ENCODE assay signal across 14 cellular contexts in the genomic region with DNA sequence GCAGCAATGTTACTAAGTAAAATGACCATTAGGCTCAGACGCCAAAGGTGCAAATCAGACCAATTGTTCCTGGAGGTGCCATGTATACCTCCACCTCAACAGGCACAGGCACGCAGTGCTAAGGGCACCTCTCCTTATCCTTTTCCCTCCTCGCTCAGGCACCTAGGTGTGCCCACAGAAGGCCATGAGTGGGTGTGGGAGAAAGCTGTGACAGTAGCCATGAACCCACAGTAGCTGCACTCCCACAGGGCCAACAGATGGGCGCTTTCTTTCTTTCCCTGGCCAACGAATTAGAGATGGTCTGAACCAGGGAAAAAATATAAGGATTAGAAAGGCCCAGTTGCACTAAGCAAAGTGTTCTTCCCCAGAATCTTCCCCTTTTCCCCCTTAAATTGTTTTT. TPM values are rescaled to one million over a fixed set of nuclear protein-coding genes. Genes with fewer than 3 reads are reported as not detected.
"Had no signal": no experiment of that assay in that cellular context is flagged by ENCODE, and none has a peak within 500 bp of the region (broad histone marks: within the 10 kb centered on the region; RNA-seq: fewer than 3 reads in every experiment).

No MANE protein-coding gene starts in this region.

- DNase-seq: colonic mucosa; dermis blood vessel endothelial cell; esophagus squamous epithelium; kidney; left cardiac atrium; left ventricle myocardium inferior; lower lobe of right lung; naive thymus-derived CD4-positive, alpha-beta T cell; small intestine; stimulated activated CD4-positive, alpha-beta T cell treated with anti-CD3 and anti-CD28 coated beads, Interleukin-12 subunit alpha, Interleukin-12 subunit beta, amount 100 ng/mL, for 4 hours; stimulated activated naive CD4-positive, alpha-beta T cell treated with Interleukin-2 at 50 U/mL for 16 hours; uterus had no signal

- H3K4me3 ChIP-seq: colonic mucosa, esophagus squamous epithelium, left ventricle myocardium inferior, lower lobe of right lung, uterus had no signal

- H3K27me3 Mint-ChIP-seq: type B pancreatic cell had no signal

- FAIRE-seq: kidney, small intestine had no signal

- H3K36me3 ChIP-seq: colonic mucosa, esophagus squamous epithelium, left ventricle myocardium inferior, lower lobe of right lung, uterus had no signal

- H3K9me3 ChIP-seq: uterus had no signal

- H3K4me1 ChIP-seq: colonic mucosa, left ventricle myocardium inferior, uterus had no signal

- H3K27ac ChIP-seq: colonic mucosa, esophagus squamous epithelium, left ventricle myocardium inferior, lower lobe of right lung, uterus had no signal

- H3K27me3 ChIP-seq: colonic mucosa, uterus had no signal

- H3K27ac Mint-ChIP-seq: naive thymus-derived CD4-positive, alpha-beta T cell; type B pancreatic cell had no signal

- ATAC-seq: left cardiac atrium; lower lobe of right lung; naive thymus-derived CD4-positive, alpha-beta T cell; sciatic nerve had no signal

- H3K4me3 Mint-ChIP-seq: naive thymus-derived CD4-positive, alpha-beta T cell; type B pancreatic cell had no signal

RNA-seq across cellular contexts. Expression of a gene that starts 15.5 kb away (rescaled TPM):
- polyA plus RNA-seq: naive thymus-derived CD4-positive, alpha-beta T cell had no signal
